ENCODE assay signal across 8 cellular contexts in genomic region chr18:8609711-8610441, GRCh38. TPM values are rescaled to one million over a fixed set of nuclear protein-coding genes. Genes with fewer than 3 reads are reported as not detected.
DNase-seq lines count a peak whose midpoint lies in the region; ATAC-seq and TF ChIP-seq lines count a peak whose summit lies in the region.

No MANE protein-coding gene starts in this region.

- TF ChIP-seq CTCF in colonic mucosa (IDR thresholded peaks at IDR 0.05) (no peak), mesothelial cell of epicardium (IDR thresholded peaks at IDR 0.05; ENCODE audit: unreplicated experiment) (no peak), transverse colon (IDR thresholded peaks at IDR 0.05) (no peak)

- peak; percentile 12 for ATAC-seq in HG02943 (IDR thresholded peaks at IDR 0.05; ENCODE audit: low read depth, unreplicated experiment)

- in situ Hi-C loops in transverse colon (cut with MboI; ENCODE audit: low pct_ligation_motif_present in 1 of 4, low pct_unique_long_range_greater_than_20kb in 1 of 4, low sequenced_read_pairs in 3 of 4) = no loop called here

- H3K36me3 Mint-ChIP-seq in mesothelial cell of epicardium = no peaks in the 10 kb centered on the region

- H3K9me3 ChIP-seq in SK-N-MC (ENCODE audit: low read depth, low read length) (no peaks in the 10 kb centered on the region), colonic mucosa (no peaks in the 10 kb centered on the region), transverse colon (no peaks in the 10 kb centered on the region)

- DNase-seq in NCI-H1417 (lab: John Stamatoyannopoulos, UW) (peak in 2 of 3 experiments; percentile 67 to 73), NCI-H1417 treated with DMSO at 0.1 percent for 48 hours (lab: John Stamatoyannopoulos, UW) (no peak), SK-N-MC (ENCODE audit: low read depth, low spot score) (no peak), colonic mucosa (no peak), mesothelial cell of epicardium (ENCODE audit: low spot score in 2 of 2, unreplicated experiment in 2 of 2) (peak in 1 of 2 experiments; percentile 41), transverse colon (peak; percentile 15), hippocampal formation (lab: John Stamatoyannopoulos, UW) (no peak)

- H3K9ac ChIP-seq in SK-N-MC (ENCODE audit: insufficient read length) = peak overlapping the region; percentile 85
- H3K9ac ChIP-seq in colonic mucosa (ENCODE audit: low read depth in 2 of 2, low read length in 2 of 2) = peak overlapping the region; percentile 82

- TF ChIP-seq EP300 in transverse colon (IDR thresholded peaks at IDR 0.05; ENCODE audit: low read depth) = no peak

- 1% methylated on average over 54 of the region's 66 CpGs; no CpG with 5 or more reads in 1 of the 2 donors for WGBS in transverse colon (ENCODE audit: low coverage in 1 of 2), 2 donors

- no peaks in the 10 kb centered on the region for H3K9me3 Mint-ChIP-seq in mesothelial cell of epicardium

- H3K27me3 Mint-ChIP-seq in mesothelial cell of epicardium (ENCODE audit: low read depth) = peaks cover 6% of the 10 kb centered on the region

- peaks cover 9% of the 10 kb centered on the region; the same call in 1 of the 2 replicates for H3K36me3 ChIP-seq in SK-N-MC (ENCODE audit: insufficient read depth, low read length)
- no peaks in the 10 kb centered on the region for H3K36me3 ChIP-seq in colonic mucosa
- H3K36me3 ChIP-seq in transverse colon = no peaks in the 10 kb centered on the region

- peak overlapping the region; percentile 83 for H3K27ac Mint-ChIP-seq in mesothelial cell of epicardium

- H3K27ac ChIP-seq in SK-N-MC (no peak overlapping the region), colonic mucosa (no peak overlapping the region), transverse colon (peak overlapping the region; percentile 65 to 85 (median 80))

- TF ChIP-seq POLR2A in transverse colon (IDR thresholded peaks at IDR 0.05) = no peak

- H3K27me3 ChIP-seq in colonic mucosa (no peaks in the 10 kb centered on the region), transverse colon (peaks cover 4% of the 10 kb centered on the region)

- intact Hi-C loops in colonic mucosa (cut with DNase I) (no loop called here), transverse colon (cut with DNase I; ENCODE audit: low total_unique reads) (no loop called here)

- H3K4me1 Mint-ChIP-seq in mesothelial cell of epicardium = peaks cover 40% of the 10 kb centered on the region

- H3K4me3 Mint-ChIP-seq in mesothelial cell of epicardium = peak overlapping the region; percentile 78

- H3K4me3 ChIP-seq in SK-N-MC (peak overlapping the region; percentile 94), colonic mucosa (peak overlapping the region; percentile 94), transverse colon (peak overlapping the region; percentile 79 to 96 (median 86))

- peaks cover 9% of the 10 kb centered on the region for H3K4me1 ChIP-seq in colonic mucosa
- H3K4me1 ChIP-seq in transverse colon = peaks cover 15 to 39% (median 33%) of the 10 kb centered on the region in 4 donors

RNA-seq across cellular contexts. Expression of gene RAB12, which starts 0.6 kb away (rescaled TPM):
- total RNA-seq in colonic mucosa (10 to 100 TPM; 11.2 to 19.6 TPM), mesothelial cell of epicardium (31.7 to 33.2 TPM (median 33.0 TPM) in 3 replicates), transverse colon (10 to 100 TPM in 3 of 4 donors, 1 to 10 TPM in 1; 6.7 to 40.3 (median 23.7) TPM)

Comparison
In these comparisons a context has a peak if more than half of its experiments do, and no peak if none do; other contexts are left out.
1. DNase-seq: peak in NCI-H1417 (2 of 3) and transverse colon (single experiment); none in NCI-H1417 treated with DMSO at 0.1 percent for 48 hours (single experiment), SK-N-MC (single experiment), colonic mucosa (single experiment) and hippocampal formation (0 of 2).
2. H3K27ac ChIP-seq: peak in transverse colon (4 of 4); none in SK-N-MC (single experiment) and colonic mucosa (single experiment).
3. Peak in every context shown above with its lines, with median percentiles within 50 percentile points of each other: H3K4me3 ChIP-seq.